8 cellular contexts compared by ENCODE assay signal in the genomic region with DNA sequence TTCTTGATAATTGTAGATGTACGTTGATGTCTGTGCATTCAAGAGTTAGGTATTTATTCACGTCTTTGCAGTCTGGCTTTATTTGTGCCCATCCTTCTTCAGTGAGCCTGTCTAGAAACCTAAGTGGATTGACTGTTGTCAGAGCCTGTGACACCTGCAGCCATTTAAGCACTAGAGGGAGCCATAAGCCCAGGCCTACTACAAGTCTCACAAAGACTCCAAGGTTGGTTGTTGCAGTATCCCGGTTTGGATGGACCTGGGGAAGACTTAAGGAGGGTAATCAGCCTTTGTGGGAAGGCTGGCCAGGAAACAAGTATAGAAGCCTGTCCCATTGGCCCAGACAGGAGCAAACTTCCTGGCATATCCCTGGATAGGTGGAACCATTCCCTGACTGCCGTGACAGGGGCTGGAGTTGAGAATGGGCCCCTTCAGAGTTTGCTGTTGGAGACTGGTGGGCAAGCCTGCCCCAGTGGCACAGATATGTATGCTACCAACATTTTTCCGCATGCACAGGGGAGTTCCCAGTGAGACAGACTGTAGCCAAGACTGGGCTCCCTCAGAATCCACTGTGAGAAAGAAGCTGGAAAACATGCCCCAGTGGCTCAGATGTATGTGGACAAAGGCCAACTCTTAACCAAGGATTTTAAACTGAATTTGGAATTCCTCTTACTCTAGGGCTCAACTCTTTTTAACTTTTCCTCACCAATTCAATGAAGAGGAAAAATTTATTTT. TPM values are rescaled to one million over a fixed set of nuclear protein-coding genes. Genes with fewer than 3 reads are reported as not detected.
DNase-seq lines count a peak whose midpoint lies in the region; TF ChIP-seq lines count a peak whose summit lies in the region.
"Had no signal": no experiment of that assay in that cellular context is flagged by ENCODE, and none has a peak within 500 bp of the region (broad histone marks: within the 10 kb centered on the region; RNA-seq: fewer than 3 reads in every experiment).

No MANE protein-coding gene starts in this region.

- no peaks in the 10 kb centered on the region for H3K9me2 ChIP-seq in OCI-LY7 (ENCODE audit: insufficient read depth, low read length)
- no peaks in the 10 kb centered on the region for H3K9me2 ChIP-seq in neural cell (ENCODE audit: insufficient read depth, low read length)

- H3K27me3 ChIP-seq in neural cell (ENCODE audit: insufficient read depth, low read depth, low read length): no peaks in the 10 kb centered on the region

- POLR2A ChIA-PET in OCI-LY7 (lab: Charles Lee): no interaction called here

- no peak for TF ChIP-seq EP300 in neural cell (conservative IDR thresholded peaks at IDR 0.05; ENCODE audit: poor library complexity, severe bottlenecking)

- peak; percentile 72 for TF ChIP-seq RAD21 in neural cell (conservative IDR thresholded peaks at IDR 0.05)

- DNase-seq in GM04504 (ENCODE audit: low read depth) (peak; percentile 46), LHCN-M2 (ENCODE audit: low read depth) (peak; percentile 55), OCI-LY7 (ENCODE audit: low spot score) (peak; percentile 33), epidermal melanocyte (ENCODE audit: insufficient read length, low spot score) (peak; percentile 40), GF-D8 (lab: John Stamatoyannopoulos, UW) (no peak)
- DNase-seq in activated CD8-positive, alpha-beta memory T cell treated with anti-CD3 and anti-CD28 coated beads, Interleukin-2, amount 50 U/mL, for 48 hours: no peak

- no peaks in the 10 kb centered on the region for H3K4me1 ChIP-seq in OCI-LY7 (ENCODE audit: insufficient read depth, low read length, poor library complexity, severe bottlenecking)

- BruUV-seq in OCI-LY7 (replicated peaks; lab: Mats Ljungman, UMichigan): no TSS peak

- no peak overlapping the region for H3K9ac ChIP-seq in neural cell (ENCODE audit: low read length)

- H3K27ac ChIP-seq in OCI-LY7 (ENCODE audit: low read depth, low read length, poor library complexity, severe bottlenecking) (no peak overlapping the region), neural cell (ENCODE audit: low read length) (no peak overlapping the region)

- H2AFZ ChIP-seq in OCI-LY7 (ENCODE audit: low read length): no peak overlapping the region
- H2AFZ ChIP-seq in neural cell (ENCODE audit: low read depth, low read length): no peak overlapping the region

- H3K36me3 ChIP-seq in OCI-LY7 (ENCODE audit: insufficient read depth, low read length) (no peaks in the 10 kb centered on the region), neural cell (ENCODE audit: insufficient read depth, low read length) (no peaks in the 10 kb centered on the region)

- CTCF ChIA-PET in OCI-LY7 (lab: Charles Lee; ENCODE audit: unreplicated experiment): no interaction called here

- H3K79me2 ChIP-seq in OCI-LY7 (ENCODE audit: insufficient read depth, low read depth, low read length): no peaks in the 10 kb centered on the region
- no peaks in the 10 kb centered on the region for H3K79me2 ChIP-seq in neural cell (replicated peaks; ENCODE audit: insufficient read depth, low read length)

- H4K20me1 ChIP-seq in OCI-LY7 (ENCODE audit: insufficient read depth, low read length) (no peaks in the 10 kb centered on the region), neural cell (ENCODE audit: insufficient read depth) (no peaks in the 10 kb centered on the region)

- TF ChIP-seq CTCF in OCI-LY7 (conservative IDR thresholded peaks at IDR 0.05; ENCODE audit: low read length) (peak; percentile 81), neural cell (IDR thresholded peaks at IDR 0.05; ENCODE audit: poor library complexity, severe bottlenecking) (peak; percentile 61)

- intact Hi-C loops in OCI-LY7 (cut with micrococcal nuclease; ENCODE audit: unreplicated experiment): no loop called here

- H3F3A ChIP-seq in neural cell (ENCODE audit: insufficient read depth, low read length, poor library complexity, severe bottlenecking): no peaks in the 10 kb centered on the region

- H3K9me3 ChIP-seq in OCI-LY7 (ENCODE audit: low read length): no peaks in the 10 kb centered on the region
- H3K9me3 ChIP-seq in neural cell (ENCODE audit: low read length): no peaks in the 10 kb centered on the region

- H3K4me2 ChIP-seq in OCI-LY7 (ENCODE audit: low read length) (no peak overlapping the region), neural cell (ENCODE audit: low read length) (no peak overlapping the region)

- no peak overlapping the region for H3K4me3 ChIP-seq in OCI-LY7 (ENCODE audit: low read depth, low read length, poor library complexity, severe bottlenecking)
- H3K4me3 ChIP-seq in neural cell (ENCODE audit: low read length): no peak overlapping the region

TF ChIP-seq in neural cell, 6 proteins besides CTCF, POLR2A, EP300 and RAD21:
- peak; percentile 64 for TF ChIP-seq SMC3 (conservative IDR thresholded peaks at IDR 0.05; ENCODE audit: poor library complexity)
- TF ChIP-seq TAF1 (IDR thresholded peaks at IDR 0.05; ENCODE audit: low read depth): no peak

RNA-seq across cellular contexts. Expression of gene LRRC30, which starts 9.3 kb away (rescaled TPM):
- not detected in 2 replicates for total RNA-seq in LHCN-M2 (2014; rRNA removed)
- not detected for polyA plus RNA-seq in LHCN-M2 (2012)
- not detected in 2 replicates for total RNA-seq in OCI-LY7 (2014; rRNA removed; shearing (Covaris generic))
- total RNA-seq in OCI-LY7 (2022): not detected in 2 replicates
- polyA plus RNA-seq in neural cell: not detected in 2 replicates
- not detected in 2 replicates for polyA minus RNA-seq in neural cell
- total RNA-seq: activated CD8-positive, alpha-beta memory T cell treated with anti-CD3 and anti-CD28 coated beads for 36 hours had no signal

Comparison
In these comparisons a context has a peak if more than half of its experiments do, and no peak if none do; other contexts are left out.
1. DNase-seq: peak in GM04504 (single experiment), LHCN-M2 (single experiment), OCI-LY7 (single experiment) and epidermal melanocyte (single experiment); none in GF-D8 (single experiment) and activated CD8-positive, alpha-beta memory T cell treated with anti-CD3 and anti-CD28 coated beads, Interleukin-2, amount 50 U/mL, for 48 hours (single experiment).